In the genomic region with DNA sequence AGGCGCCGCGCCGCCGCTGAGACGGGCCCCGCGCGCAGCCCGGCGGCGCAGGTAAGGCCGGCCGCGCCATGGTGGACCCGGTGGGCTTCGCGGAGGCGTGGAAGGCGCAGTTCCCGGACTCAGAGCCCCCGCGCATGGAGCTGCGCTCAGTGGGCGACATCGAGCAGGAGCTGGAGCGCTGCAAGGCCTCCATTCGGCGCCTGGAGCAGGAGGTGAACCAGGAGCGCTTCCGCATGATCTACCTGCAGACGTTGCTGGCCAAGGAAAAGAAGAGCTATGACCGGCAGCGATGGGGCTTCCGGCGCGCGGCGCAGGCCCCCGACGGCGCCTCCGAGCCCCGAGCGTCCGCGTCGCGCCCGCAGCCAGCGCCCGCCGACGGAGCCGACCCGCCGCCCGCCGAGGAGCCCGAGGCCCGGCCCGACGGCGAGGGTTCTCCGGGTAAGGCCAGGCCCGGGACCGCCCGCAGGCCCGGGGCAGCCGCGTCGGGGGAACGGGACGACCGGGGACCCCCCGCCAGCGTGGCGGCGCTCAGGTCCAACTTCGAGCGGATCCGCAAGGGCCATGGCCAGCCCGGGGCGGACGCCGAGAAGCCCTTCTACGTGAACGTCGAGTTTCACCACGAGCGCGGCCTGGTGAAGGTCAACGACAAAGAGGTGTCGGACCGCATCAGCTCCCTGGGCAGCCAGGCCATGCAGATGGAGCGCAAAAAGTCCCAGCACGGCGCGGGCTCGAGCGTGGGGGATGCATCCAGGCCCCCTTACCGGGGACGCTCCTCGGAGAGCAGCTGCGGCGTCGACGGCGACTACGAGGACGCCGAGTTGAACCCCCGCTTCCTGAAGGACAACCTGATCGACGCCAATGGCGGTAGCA, we compare ENCODE assay signal across 8 cellular contexts. TPM values are rescaled to one million over a fixed set of nuclear protein-coding genes. Genes with fewer than 3 reads are reported as not detected.
A peak's percentile ranks its signal among the peaks of the same experiment; 100 is the strongest.
DNase-seq lines count a peak whose midpoint lies in the region; ATAC-seq and TF ChIP-seq lines count a peak whose summit lies in the region.

No MANE protein-coding gene starts in this region.

- H3K4me3 ChIP-seq in CD4-positive, CD25-positive, alpha-beta regulatory T cell (ENCODE audit: low read depth, low read length), result peak overlapping the region; percentile 91
- H3K4me3 ChIP-seq in adipocyte (ENCODE audit: low read length) (peak overlapping the region; percentile 83), kidney epithelial cell (ENCODE audit: low read depth, low read length) (peak overlapping the region; percentile 76)

- peak; percentile 9 to 59 (median 43) for DNase-seq in CD4-positive, CD25-positive, alpha-beta regulatory T cell
- DNase-seq in adipocyte (ENCODE audit: low read depth) (no peak), kidney epithelial cell (ENCODE audit: low read depth) (no peak), RKO (ENCODE audit: low spot score) (no peak), NCI-H2171 treated with DMSO at 0.1 percent for 48 hours (lab: John Stamatoyannopoulos, UW) (no peak), Ammon's horn (ENCODE audit: low spot score) (no peak)
- peak; percentile 27 for DNase-seq in stimulated activated naive CD4-positive, alpha-beta T cell treated with Interleukin-2 at 50 U/mL for 16 hours (lab: John Stamatoyannopoulos, UW)

- H3K9me3 ChIP-seq in CD4-positive, CD25-positive, alpha-beta regulatory T cell (ENCODE audit: control insufficient read depth in 2 of 2, low read length in 2 of 2), result no peaks in the 10 kb centered on the region
- peaks cover 12% of the 10 kb centered on the region for H3K9me3 ChIP-seq in adipocyte (ENCODE audit: control insufficient read depth, low read length)

- H3K27me3 ChIP-seq in CD4-positive, CD25-positive, alpha-beta regulatory T cell (ENCODE audit: control insufficient read depth, insufficient read depth, low read length), result no peaks in the 10 kb centered on the region
- H3K27me3 ChIP-seq in adipocyte (replicated peaks; ENCODE audit: control insufficient read depth, insufficient read depth, low read length), result no peaks in the 10 kb centered on the region
- no peaks in the 10 kb centered on the region for H3K27me3 ChIP-seq in kidney epithelial cell (ENCODE audit: control insufficient read depth, insufficient read depth, low read length)

- H3K4me3 Mint-ChIP-seq in CD4-positive, CD25-positive, alpha-beta regulatory T cell, result peak overlapping the region; percentile 92 to 97 (median 95)
- peak overlapping the region; percentile 78 to 94 (median 90) for H3K4me3 Mint-ChIP-seq in IgD-negative memory B cell

- H3K27me3 Mint-ChIP-seq in CD4-positive, CD25-positive, alpha-beta regulatory T cell, result no peaks in the 10 kb centered on the region
- H3K27me3 Mint-ChIP-seq in IgD-negative memory B cell, result peaks cover 12% of the 10 kb centered on the region

- H3K36me3 ChIP-seq in CD4-positive, CD25-positive, alpha-beta regulatory T cell (ENCODE audit: control insufficient read depth, insufficient read depth, low read length), result no peaks in the 10 kb centered on the region
- H3K36me3 ChIP-seq in adipocyte (ENCODE audit: control insufficient read depth, insufficient read depth, low read length, severe bottlenecking), result no peaks in the 10 kb centered on the region
- H3K36me3 ChIP-seq in kidney epithelial cell (ENCODE audit: control insufficient read depth, insufficient read depth, low read length), result peaks cover 2% of the 10 kb centered on the region

- peaks cover 11% of the 10 kb centered on the region for H3K36me3 Mint-ChIP-seq in CD4-positive, CD25-positive, alpha-beta regulatory T cell
- no peaks in the 10 kb centered on the region for H3K36me3 Mint-ChIP-seq in IgD-negative memory B cell

- H3K27ac ChIP-seq in CD4-positive, CD25-positive, alpha-beta regulatory T cell (ENCODE audit: insufficient read depth, low read length, poor library complexity, severe bottlenecking), result peak overlapping the region; percentile 1

- H3K4me1 ChIP-seq in CD4-positive, CD25-positive, alpha-beta regulatory T cell (ENCODE audit: control insufficient read depth, insufficient read depth, low read length, poor library complexity, severe bottlenecking), result peaks cover 60% of the 10 kb centered on the region
- H3K4me1 ChIP-seq in adipocyte (ENCODE audit: control insufficient read depth, insufficient read depth, low read length), result peaks cover 41% of the 10 kb centered on the region

- H3K27ac Mint-ChIP-seq in CD4-positive, CD25-positive, alpha-beta regulatory T cell, result peak overlapping the region in 2 of 3 donors; percentile 81 to 93
- H3K27ac Mint-ChIP-seq in IgD-negative memory B cell, result peak overlapping the region in 1 of 3 donors; percentile 76

- peak in 1 of 2 donors; percentile 20 for ATAC-seq in CD4-positive, CD25-positive, alpha-beta regulatory T cell (ENCODE audit: low read depth in 2 of 2)

- peaks cover 0 to 7% (median 0%) of the 10 kb centered on the region in 7 donors for H3K9me3 Mint-ChIP-seq in CD4-positive, CD25-positive, alpha-beta regulatory T cell
- peaks cover 0 to 6% (median 0%) of the 10 kb centered on the region in 3 donors for H3K9me3 Mint-ChIP-seq in IgD-negative memory B cell

- TF ChIP-seq CTCF in kidney epithelial cell (IDR thresholded peaks at IDR 0.05; ENCODE audit: insufficient read depth, low read length, poor library complexity, severe bottlenecking), result no peak

- peaks cover 10 to 65% (median 37%) of the 10 kb centered on the region in 4 donors for H3K4me1 Mint-ChIP-seq in CD4-positive, CD25-positive, alpha-beta regulatory T cell
- H3K4me1 Mint-ChIP-seq in IgD-negative memory B cell, result peaks cover 31 to 54% (median 47%) of the 10 kb centered on the region in 3 donors

- H3K9ac ChIP-seq in adipocyte (ENCODE audit: low read length), result peak overlapping the region; percentile 81

RNA-seq across cellular contexts. Expression of a gene that starts 0.8 kb away (rescaled TPM):
- 66.3 TPM for total RNA-seq in CD4-positive, CD25-positive, alpha-beta regulatory T cell
- 1 to 10 TPM; 2.6 to 7.1 (median 2.8) TPM for polyA plus RNA-seq in CD4-positive, CD25-positive, alpha-beta regulatory T cell
- 5.9 TPM for polyA plus RNA-seq in IgD-negative memory B cell
- total RNA-seq in kidney epithelial cell, result 42.5 and 44.2 TPM in 2 replicates

RNA-seq across cellular contexts. Expression of a gene that starts 35.9 kb away (rescaled TPM):
- total RNA-seq in CD4-positive, CD25-positive, alpha-beta regulatory T cell, result 0.17 TPM
- polyA plus RNA-seq in CD4-positive, CD25-positive, alpha-beta regulatory T cell, result under 1 TPM in 3 of 4 donors, not detected in 1; 0.42 to 0.61 (median 0.56) TPM
- 1.8 TPM for polyA plus RNA-seq in IgD-negative memory B cell
- total RNA-seq in kidney epithelial cell, result 5.7 and 6.4 TPM in 2 replicates

RNA-seq across cellular contexts. Expression of a gene that starts 39.3 kb away (rescaled TPM):
- not detected for total RNA-seq in CD4-positive, CD25-positive, alpha-beta regulatory T cell
- polyA plus RNA-seq in CD4-positive, CD25-positive, alpha-beta regulatory T cell, result under 1 TPM in 2 of 4 donors, not detected in 2; 0.15 to 0.29 TPM
- 0.39 TPM for polyA plus RNA-seq in IgD-negative memory B cell
- total RNA-seq in kidney epithelial cell, result 0.67 and 1.8 TPM in 2 replicates

Comparison
In these comparisons a context has a peak if more than half of its experiments do, and no peak if none do; other contexts are left out.
1. DNase-seq: peak in CD4-positive, CD25-positive, alpha-beta regulatory T cell (3 of 3) and stimulated activated naive CD4-positive, alpha-beta T cell treated with Interleukin-2 at 50 U/mL for 16 hours (single experiment); none in adipocyte (single experiment), kidney epithelial cell (single experiment), RKO (single experiment), NCI-H2171 treated with DMSO at 0.1 percent for 48 hours (single experiment) and Ammon's horn (single experiment).
2. Peak in every context shown above with its lines, with median percentiles within 50 percentile points of each other: H3K4me3 ChIP-seq.